Comparison of ENCODE assay signal across 29 cellular contexts in the genomic region with DNA sequence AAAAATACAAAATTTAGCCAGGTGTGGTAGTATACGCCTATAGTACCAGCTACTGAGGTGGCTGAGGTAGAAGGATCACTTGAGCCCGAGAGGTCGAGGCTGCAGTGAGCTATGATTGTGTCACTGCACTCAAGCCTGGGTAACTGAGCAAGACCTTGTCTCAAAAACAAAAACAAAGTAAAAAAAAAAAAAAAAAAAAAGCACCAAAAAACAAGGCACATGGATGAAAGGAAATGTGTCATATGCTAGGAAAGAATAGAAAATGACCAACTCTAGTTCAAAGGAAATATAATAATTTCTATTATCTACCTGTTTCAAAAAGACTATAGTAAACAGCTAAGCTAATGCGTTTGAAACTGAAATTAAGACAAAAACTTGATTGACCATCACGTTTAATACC.
"Had no signal": no experiment of that assay in that cellular context is flagged by ENCODE, and none has a peak within 500 bp of the region (broad histone marks: within the 10 kb centered on the region; RNA-seq: fewer than 3 reads in every experiment).

No MANE protein-coding gene starts in this region.

- H3K9me3 ChIP-seq: body of pancreas, breast epithelium had no signal

- H3K27me3 ChIP-seq: body of pancreas, breast epithelium had no signal

- H3K36me3 ChIP-seq: breast epithelium had no signal

- H3K4me3 Mint-ChIP-seq: activated CD4-positive, alpha-beta T cell treated with anti-CD3 and anti-CD28 coated beads, Interleukin-2, amount 10 ng/mL, durations not matched to agents 24 days and 14 days; activated CD8-positive, alpha-beta T cell treated with anti-CD3 and anti-CD28 coated beads for 36 hours; activated naive CD8-positive, alpha-beta T cell treated with anti-CD3 and anti-CD28 coated beads for 36 hours; activated T-cell treated with anti-CD3 and anti-CD28 coated beads, Interleukin-2, amount 50 U/mL, for 24 hours had no signal

- ATAC-seq: activated CD8-positive, alpha-beta T cell treated with anti-CD3 and anti-CD28 coated beads for 36 hours; body of pancreas; PC-3; Right ventricle myocardium inferior; SK-N-SH treated with all-trans-retinoic acid at 6 μM for 48 hours had no signal

- DNase-seq: activated CD4-positive, alpha-beta T cell treated with anti-CD3 and anti-CD28 coated beads, Interleukin-2, amount 10 ng/mL, durations not matched to agents 24 days and 14 days; activated CD4-positive, alpha-beta T cell treated with anti-CD3 and anti-CD28 coated beads, Interleukin-2, amount 50 U/mL, for 4 hours; activated CD8-positive, alpha-beta T cell treated with anti-CD3 and anti-CD28 coated beads for 36 hours; activated effector memory CD4-positive, alpha-beta T cell treated with Interleukin-2 at 50 U/mL for 16 hours; activated naive CD4-positive, alpha-beta T cell; activated naive CD4-positive, alpha-beta T cell treated with anti-CD3 and anti-CD28 coated beads, Interleukin-2, amount 50 U/mL, for 16 hours; activated naive CD8-positive, alpha-beta T cell treated with anti-CD3 and anti-CD28 coated beads for 36 hours; activated T-cell treated with anti-CD3 and anti-CD28 coated beads, Interleukin-2, amount 50 U/mL, for 24 hours; body of pancreas; caudate nucleus; Karpas-422; KBM-7; NCI-H1105; NCI-H1417 treated with DMSO at 0.1 percent for 48 hours; NCI-H1930; NCI-H2107; NCI-H2171; NCI-H510A; NCI-H748 treated with DMSO at 0.1 percent for 48 hours; NK-92 treated with Interleukin-12 subunit alpha and Interleukin-12 subunit beta, amount 100 ng/mL, for 24 hours; PC-3; SIG-M5; T-helper 1 cell; T-helper 2 cell; T-helper 9 cell had no signal

- H3K27ac Mint-ChIP-seq: activated CD4-positive, alpha-beta T cell treated with anti-CD3 and anti-CD28 coated beads, Interleukin-2, amount 10 ng/mL, durations not matched to agents 24 days and 14 days; activated CD8-positive, alpha-beta T cell treated with anti-CD3 and anti-CD28 coated beads for 36 hours; activated naive CD8-positive, alpha-beta T cell treated with anti-CD3 and anti-CD28 coated beads for 36 hours; activated T-cell treated with anti-CD3 and anti-CD28 coated beads, Interleukin-2, amount 50 U/mL, for 24 hours had no signal

- H3K4me3 ChIP-seq: body of pancreas, breast epithelium had no signal

- H3K27me3 Mint-ChIP-seq: activated CD4-positive, alpha-beta T cell treated with anti-CD3 and anti-CD28 coated beads, Interleukin-2, amount 10 ng/mL, durations not matched to agents 24 days and 14 days; activated CD8-positive, alpha-beta T cell treated with anti-CD3 and anti-CD28 coated beads for 36 hours; activated naive CD8-positive, alpha-beta T cell treated with anti-CD3 and anti-CD28 coated beads for 36 hours; activated T-cell treated with anti-CD3 and anti-CD28 coated beads, Interleukin-2, amount 50 U/mL, for 24 hours had no signal

- H3K27ac ChIP-seq: breast epithelium, RWPE1 had no signal

- H3K9me3 Mint-ChIP-seq: activated CD4-positive, alpha-beta T cell treated with anti-CD3 and anti-CD28 coated beads, Interleukin-2, amount 10 ng/mL, durations not matched to agents 24 days and 14 days; activated CD8-positive, alpha-beta T cell treated with anti-CD3 and anti-CD28 coated beads for 36 hours; activated naive CD8-positive, alpha-beta T cell treated with anti-CD3 and anti-CD28 coated beads for 36 hours; activated T-cell treated with anti-CD3 and anti-CD28 coated beads, Interleukin-2, amount 50 U/mL, for 24 hours had no signal
